Comparison of ENCODE assay signal across 22 cellular contexts in genomic region chr9:91275641-91276040, GRCh38.
"Had no signal": no experiment of that assay in that cellular context is flagged by ENCODE, and none has a peak within 500 bp of the region (broad histone marks: within the 10 kb centered on the region; RNA-seq: fewer than 3 reads in every experiment).

No MANE protein-coding gene starts in this region.

- DNase-seq: activated CD4-positive, alpha-beta T cell treated with anti-CD3 and anti-CD28 coated beads for 48 hours; activated CD4-positive, alpha-beta T cell treated with anti-CD3 and anti-CD28 coated beads, Interleukin-2, amount 50 U/mL, for 48 hours; activated CD8-positive, alpha-beta memory T cell treated with anti-CD3 and anti-CD28 coated beads for 24 hours; activated gamma-delta T cell treated with Interleukin-2 at 50 U/mL for 16 hours; activated naive CD4-positive, alpha-beta T cell treated with anti-CD3 and anti-CD28 coated beads, Interleukin-2, amount 50 U/mL, for 16 hours; activated T-cell treated with anti-CD3 and anti-CD28 coated beads, Interleukin-2, amount 50 U/mL, for 1 hour; amniotic stem cell; central memory CD4-positive, alpha-beta T cell; foreskin keratinocyte; heart left ventricle; left ventricle myocardium inferior; stimulated activated naive CD4-positive, alpha-beta T cell; T-helper 9 cell; tibial artery; upper lobe of right lung; WERI-Rb-1 had no signal

- H3K4me3 ChIP-seq: breast epithelium, esophagus muscularis mucosa, heart left ventricle, left ventricle myocardium inferior, lung, right atrium auricular region, suprapubic skin, tibial artery, upper lobe of right lung had no signal

- H3K9me3 ChIP-seq: breast epithelium, esophagus muscularis mucosa, heart left ventricle, left ventricle myocardium inferior, right atrium auricular region, suprapubic skin, tibial artery, upper lobe of right lung had no signal

- H3K27me3 ChIP-seq: breast epithelium, esophagus muscularis mucosa, foreskin keratinocyte, heart left ventricle, right atrium auricular region, suprapubic skin, tibial artery, upper lobe of right lung had no signal

- H3K27ac ChIP-seq: breast epithelium, esophagus muscularis mucosa, foreskin keratinocyte, heart left ventricle, left ventricle myocardium inferior, right atrium auricular region, suprapubic skin, tibial artery, upper lobe of right lung, WERI-Rb-1 had no signal

- FAIRE-seq: TTC549 had no signal

- H3K36me3 ChIP-seq: breast epithelium, esophagus muscularis mucosa, heart left ventricle, left ventricle myocardium inferior, right atrium auricular region, suprapubic skin, upper lobe of right lung, WERI-Rb-1 had no signal

- H3K4me1 ChIP-seq: breast epithelium, suprapubic skin, tibial artery, upper lobe of right lung had no signal
